In the genomic region with DNA sequence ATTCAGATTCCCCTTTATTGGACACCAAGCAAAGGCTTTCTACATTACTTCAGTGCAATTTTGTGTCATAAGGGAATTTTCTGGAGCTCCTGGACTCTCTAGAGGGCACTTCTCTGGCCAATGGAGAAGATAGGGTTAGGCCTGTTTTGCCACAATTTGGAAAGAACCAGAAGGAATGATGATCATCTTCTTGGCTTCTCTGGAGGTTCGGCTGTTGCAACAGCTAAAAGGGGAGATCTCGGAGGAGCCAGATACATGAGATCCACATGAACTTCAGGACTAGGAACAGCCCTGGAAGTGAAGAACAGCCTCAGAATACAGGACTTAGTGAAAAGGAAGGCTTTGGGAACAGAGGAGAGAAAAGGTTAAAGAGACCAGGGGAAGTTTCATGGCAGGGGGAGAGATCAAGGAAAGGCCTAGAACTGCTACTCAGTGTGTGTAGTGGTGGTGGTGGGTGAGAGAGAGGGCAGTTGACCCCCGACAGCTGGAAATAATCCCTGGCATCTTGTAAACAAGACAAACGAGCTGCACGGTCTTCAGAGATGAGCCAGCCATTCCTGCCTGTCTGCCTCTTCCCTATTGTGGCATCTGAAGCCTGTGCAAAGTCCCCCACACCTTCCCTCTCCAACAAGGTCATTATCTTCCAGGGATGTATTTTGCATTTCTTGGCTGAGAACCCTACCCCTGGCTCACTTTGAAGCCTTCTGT, we compare ENCODE assay signal across 24 cellular contexts.
DNase-seq lines count a peak whose midpoint lies in the region; TF ChIP-seq lines count a peak whose summit lies in the region.
"Had no signal": no experiment of that assay in that cellular context is flagged by ENCODE, and none has a peak within 500 bp of the region (broad histone marks: within the 10 kb centered on the region; RNA-seq: fewer than 3 reads in every experiment).

No MANE protein-coding gene starts in this region.

- peak overlapping the region; percentile 43 for H3K27ac ChIP-seq in suprapubic skin
- no peak overlapping the region for H3K27ac ChIP-seq in smooth muscle cell (ENCODE audit: low read depth)
- H3K27ac ChIP-seq: 22Rv1; BLaER1 treated with 17β-estradiol and CSF1 and Interleukin-3, amounts not matched to agents 10 nM and 100 nM; upper lobe of right lung had no signal

- no peak overlapping the region for H3K9ac ChIP-seq in smooth muscle cell (ENCODE audit: low read depth)
- H3K9ac ChIP-seq: BLaER1 treated with 17β-estradiol and CSF1 and Interleukin-3, amounts not matched to agents 10 nM and 100 nM had no signal

- H3K27ac Mint-ChIP-seq in activated CD4-positive, alpha-beta T cell treated with anti-CD3 and anti-CD28 coated beads, Interleukin-2, amount 10 ng/mL, durations not matched to agents 24 days and 14 days = peak overlapping the region; percentile 25
- no peak overlapping the region for H3K27ac Mint-ChIP-seq in activated CD4-positive, alpha-beta T cell treated with anti-CD3 and anti-CD28 coated beads, Interleukin-2, amount 10 ng/mL, durations not matched to agents 7 days and 5 days
- peak overlapping the region; percentile 67 for H3K27ac Mint-ChIP-seq in chondrocyte (ENCODE audit: unreplicated experiment)
- H3K27ac Mint-ChIP-seq in activated T-cell treated with anti-CD3 and anti-CD28 coated beads, Interleukin-2, amount 50 U/mL, for 24 hours = no peak overlapping the region
- H3K27ac Mint-ChIP-seq: stimulated activated effector memory CD8-positive, alpha-beta T cell treated with anti-CD3 and anti-CD28 coated beads, Interleukin-12 subunit alpha, Interleukin-12 subunit beta, amount 100 ng/mL, for 72 hours had no signal

- no peak overlapping the region for H2AFZ ChIP-seq in smooth muscle cell (ENCODE audit: low read depth)

- H3K4me1 Mint-ChIP-seq in activated CD4-positive, alpha-beta T cell treated with anti-CD3 and anti-CD28 coated beads, Interleukin-2, amount 10 ng/mL, durations not matched to agents 24 days and 14 days = peaks cover 45% of the 10 kb centered on the region
- H3K4me1 Mint-ChIP-seq in activated CD4-positive, alpha-beta T cell treated with anti-CD3 and anti-CD28 coated beads, Interleukin-2, amount 10 ng/mL, durations not matched to agents 7 days and 5 days = peaks cover 7% of the 10 kb centered on the region
- H3K4me1 Mint-ChIP-seq in chondrocyte (ENCODE audit: low read depth) = peaks cover 56% of the 10 kb centered on the region
- H3K4me1 Mint-ChIP-seq in activated T-cell treated with anti-CD3 and anti-CD28 coated beads, Interleukin-2, amount 50 U/mL, for 24 hours (ENCODE audit: low read depth) = peaks cover 20% of the 10 kb centered on the region

- H3K27me3 ChIP-seq in suprapubic skin = no peaks in the 10 kb centered on the region
- H3K27me3 ChIP-seq in smooth muscle cell (ENCODE audit: low read depth) = no peaks in the 10 kb centered on the region
- H3K27me3 ChIP-seq: BLaER1 treated with 17β-estradiol and CSF1 and Interleukin-3, amounts not matched to agents 10 nM and 100 nM; upper lobe of right lung had no signal

- WGBS in suprapubic skin = 67% methylated on average over 5 of the region's 5 CpGs
- 40% methylated on average over 5 of the region's 5 CpGs for WGBS in smooth muscle cell (ENCODE audit: low lambda C conversion rate)

- no peak overlapping the region for H3K4me3 Mint-ChIP-seq in activated CD4-positive, alpha-beta T cell treated with anti-CD3 and anti-CD28 coated beads, Interleukin-2, amount 10 ng/mL, durations not matched to agents 24 days and 14 days
- no peak overlapping the region for H3K4me3 Mint-ChIP-seq in activated CD4-positive, alpha-beta T cell treated with anti-CD3 and anti-CD28 coated beads, Interleukin-2, amount 10 ng/mL, durations not matched to agents 7 days and 5 days
- no peak overlapping the region for H3K4me3 Mint-ChIP-seq in chondrocyte (ENCODE audit: unreplicated experiment)
- H3K4me3 Mint-ChIP-seq in activated T-cell treated with anti-CD3 and anti-CD28 coated beads, Interleukin-2, amount 50 U/mL, for 24 hours = no peak overlapping the region
- H3K4me3 Mint-ChIP-seq: stimulated activated effector memory CD8-positive, alpha-beta T cell treated with anti-CD3 and anti-CD28 coated beads, Interleukin-12 subunit alpha, Interleukin-12 subunit beta, amount 100 ng/mL, for 72 hours had no signal

- TF ChIP-seq EP300 in suprapubic skin (IDR thresholded peaks at IDR 0.05) = no peak

- H3K4me1 ChIP-seq in suprapubic skin = peaks cover 22% of the 10 kb centered on the region
- peaks cover 11% of the 10 kb centered on the region for H3K4me1 ChIP-seq in smooth muscle cell (ENCODE audit: low read depth)

- no peaks in the 10 kb centered on the region for H3K79me2 ChIP-seq in smooth muscle cell (ENCODE audit: low read depth)

- no peaks in the 10 kb centered on the region for H3K36me3 ChIP-seq in suprapubic skin
- no peaks in the 10 kb centered on the region for H3K36me3 ChIP-seq in smooth muscle cell (ENCODE audit: low read depth)
- H3K36me3 ChIP-seq: BLaER1 treated with 17β-estradiol and CSF1 and Interleukin-3, amounts not matched to agents 10 nM and 100 nM; upper lobe of right lung had no signal

- H3K9me3 ChIP-seq in suprapubic skin (no peaks in the 10 kb centered on the region), smooth muscle cell (replicated peaks; ENCODE audit: low read depth) (no peaks in the 10 kb centered on the region)
- H3K9me3 ChIP-seq: BLaER1 treated with 17β-estradiol and CSF1 and Interleukin-3, amounts not matched to agents 10 nM and 100 nM; upper lobe of right lung had no signal

- TF ChIP-seq CTCF in chondrocyte (IDR thresholded peaks at IDR 0.05) = no peak
- no peak for TF ChIP-seq CTCF in suprapubic skin (IDR thresholded peaks at IDR 0.05)
- TF ChIP-seq CTCF in smooth muscle cell (IDR thresholded peaks at IDR 0.05; ENCODE audit: borderline replicate concordance, insufficient read depth, poor library complexity, severe bottlenecking) = no peak

- H3K36me3 Mint-ChIP-seq in activated CD4-positive, alpha-beta T cell treated with anti-CD3 and anti-CD28 coated beads, Interleukin-2, amount 10 ng/mL, durations not matched to agents 24 days and 14 days (ENCODE audit: low read depth) = no peaks in the 10 kb centered on the region
- H3K36me3 Mint-ChIP-seq in activated CD4-positive, alpha-beta T cell treated with anti-CD3 and anti-CD28 coated beads, Interleukin-2, amount 10 ng/mL, durations not matched to agents 7 days and 5 days (ENCODE audit: low read depth) = no peaks in the 10 kb centered on the region
- H3K36me3 Mint-ChIP-seq in chondrocyte (ENCODE audit: low read depth) = peaks cover 3% of the 10 kb centered on the region
- H3K36me3 Mint-ChIP-seq in activated T-cell treated with anti-CD3 and anti-CD28 coated beads, Interleukin-2, amount 50 U/mL, for 24 hours (ENCODE audit: low read depth) = no peaks in the 10 kb centered on the region
- H3K36me3 Mint-ChIP-seq: stimulated activated effector memory CD8-positive, alpha-beta T cell treated with anti-CD3 and anti-CD28 coated beads, Interleukin-12 subunit alpha, Interleukin-12 subunit beta, amount 100 ng/mL, for 72 hours had no signal

- intact Hi-C loops in activated CD4-positive, alpha-beta T cell treated with anti-CD3 and anti-CD28 coated beads, Interleukin-2, amount 10 ng/mL, durations not matched to agents 24 days and 14 days (cut with micrococcal nuclease) = loop anchor here (5.0 kb wide), 2 partner anchors 214 to 516 kb away; partner anchors contain the start of gene ME3

- H3K27me3 Mint-ChIP-seq in activated CD4-positive, alpha-beta T cell treated with anti-CD3 and anti-CD28 coated beads, Interleukin-2, amount 10 ng/mL, durations not matched to agents 24 days and 14 days = no peaks in the 10 kb centered on the region
- no peaks in the 10 kb centered on the region for H3K27me3 Mint-ChIP-seq in activated CD4-positive, alpha-beta T cell treated with anti-CD3 and anti-CD28 coated beads, Interleukin-2, amount 10 ng/mL, durations not matched to agents 7 days and 5 days
- H3K27me3 Mint-ChIP-seq in chondrocyte (ENCODE audit: low read depth) = no peaks in the 10 kb centered on the region
- H3K27me3 Mint-ChIP-seq in activated T-cell treated with anti-CD3 and anti-CD28 coated beads, Interleukin-2, amount 50 U/mL, for 24 hours = no peaks in the 10 kb centered on the region

- POLR2A ChIA-PET in activated CD4-positive, alpha-beta T cell treated with anti-CD3 and anti-CD28 coated beads, Interleukin-2, amount 10 ng/mL, durations not matched to agents 7 days and 5 days (lab: Charles Lee) = no interaction called here

- no peak overlapping the region for H3K4me2 ChIP-seq in smooth muscle cell
- H3K4me2 ChIP-seq: BLaER1 treated with 17β-estradiol and CSF1 and Interleukin-3, amounts not matched to agents 10 nM and 100 nM had no signal

- CTCF ChIA-PET in activated CD4-positive, alpha-beta T cell treated with anti-CD3 and anti-CD28 coated beads, Interleukin-2, amount 10 ng/mL, durations not matched to agents 7 days and 5 days (lab: Charles Lee) = interaction anchor here (0.7 kb wide), 1 partner anchor 603 kb away, joined by 3 read pairs; the partner anchor contains the start of gene CCDC83

- no peaks in the 10 kb centered on the region for H3K9me3 Mint-ChIP-seq in activated CD4-positive, alpha-beta T cell treated with anti-CD3 and anti-CD28 coated beads, Interleukin-2, amount 10 ng/mL, durations not matched to agents 24 days and 14 days
- no peaks in the 10 kb centered on the region for H3K9me3 Mint-ChIP-seq in activated CD4-positive, alpha-beta T cell treated with anti-CD3 and anti-CD28 coated beads, Interleukin-2, amount 10 ng/mL, durations not matched to agents 7 days and 5 days
- H3K9me3 Mint-ChIP-seq in chondrocyte (ENCODE audit: low read depth) = no peaks in the 10 kb centered on the region
- no peaks in the 10 kb centered on the region for H3K9me3 Mint-ChIP-seq in activated T-cell treated with anti-CD3 and anti-CD28 coated beads, Interleukin-2, amount 50 U/mL, for 24 hours
- H3K9me3 Mint-ChIP-seq: stimulated activated effector memory CD8-positive, alpha-beta T cell treated with anti-CD3 and anti-CD28 coated beads, Interleukin-12 subunit alpha, Interleukin-12 subunit beta, amount 100 ng/mL, for 72 hours had no signal

- no peaks in the 10 kb centered on the region for H3F3A ChIP-seq in smooth muscle cell (ENCODE audit: low read depth)

- H4K20me1 ChIP-seq in smooth muscle cell (ENCODE audit: low read depth) = no peaks in the 10 kb centered on the region
- H4K20me1 ChIP-seq: BLaER1 treated with 17β-estradiol and CSF1 and Interleukin-3, amounts not matched to agents 10 nM and 100 nM had no signal

- no peak for TF ChIP-seq POLR2A in suprapubic skin (IDR thresholded peaks at IDR 0.05)

- DNase-seq in activated CD4-positive, alpha-beta T cell treated with anti-CD3 and anti-CD28 coated beads, Interleukin-2, amount 10 ng/mL, durations not matched to agents 24 days and 14 days = no peak
- no peak for DNase-seq in activated CD4-positive, alpha-beta T cell treated with anti-CD3 and anti-CD28 coated beads, Interleukin-2, amount 10 ng/mL, durations not matched to agents 7 days and 5 days
- no peak for DNase-seq in chondrocyte (ENCODE audit: low spot score)
- peak; percentile 76 for DNase-seq in islet precursor cell
- no peak for DNase-seq in suprapubic skin (ENCODE audit: low spot score in 2 of 2)
- no peak for DNase-seq in AG08395 (ENCODE audit: low spot score)
- no peak for DNase-seq in activated T-cell treated with anti-CD3 and anti-CD28 coated beads, Interleukin-2, amount 50 U/mL, for 24 hours
- DNase-seq in smooth muscle cell (lab: John Stamatoyannopoulos, UW; ENCODE audit: unreplicated experiment) = no peak
- DNase-seq: activated CD4-positive, alpha-beta T cell treated with anti-CD3 and anti-CD28 coated beads for 48 hours; activated CD8-positive, alpha-beta memory T cell treated with anti-CD3 and anti-CD28 coated beads, Interleukin-2, amount 50 U/mL, for 4 hours; activated gamma-delta T cell; amniotic stem cell; effector CD8-positive, alpha-beta T cell; hypothalamus; KBM-7; kidney; mesendoderm; NCI-H1930; NCI-H446 treated with DMSO at 0.1 percent for 48 hours; RPMI8226; upper lobe of right lung had no signal

- H3K4me3 ChIP-seq in suprapubic skin (no peak overlapping the region), smooth muscle cell (no peak overlapping the region)
- H3K4me3 ChIP-seq: BLaER1 treated with 17β-estradiol and CSF1 and Interleukin-3, amounts not matched to agents 10 nM and 100 nM; upper lobe of right lung had no signal

Comparison
In these comparisons a context has a peak if more than half of its experiments do, and no peak if none do; other contexts are left out.
1. H3K27ac Mint-ChIP-seq: peak in activated CD4-positive, alpha-beta T cell treated with anti-CD3 and anti-CD28 coated beads, Interleukin-2, amount 10 ng/mL, durations not matched to agents 24 days and 14 days (single experiment) and chondrocyte (single experiment); none in activated CD4-positive, alpha-beta T cell treated with anti-CD3 and anti-CD28 coated beads, Interleukin-2, amount 10 ng/mL, durations not matched to agents 7 days and 5 days (single experiment) and activated T-cell treated with anti-CD3 and anti-CD28 coated beads, Interleukin-2, amount 50 U/mL, for 24 hours (single experiment).